Comparison of ENCODE assay signal across 1 cellular context in genomic region chr1:222465211-222466041, GRCh38.
A peak's percentile ranks its signal among the peaks of the same experiment; 100 is the strongest.
TF ChIP-seq lines count a peak whose summit lies in the region.

No MANE protein-coding gene starts in this region.

TF ChIP-seq in HepG2, 621 proteins besides CTCF, POLR2A, EP300 and RAD21 (continued from another document and continues in another):
- TF ChIP-seq ZBTB33 (CRISPR knock-in tag; IDR thresholded peaks at IDR 0.05) (peak; percentile 55), BORCS8-MEF2B (CRISPR knock-in tag; IDR thresholded peaks at IDR 0.05) (peak; percentile 81), LRRFIP1 (CRISPR knock-in tag; conservative IDR thresholded peaks at IDR 0.05) (no peak), ATAD3A (CRISPR knock-in tag; IDR thresholded peaks at IDR 0.05) (no peak), SAP130 (CRISPR knock-in tag; IDR thresholded peaks at IDR 0.05; ENCODE audit: low read depth) (peak; percentile 96), ESRRA (CRISPR knock-in tag; IDR thresholded peaks at IDR 0.05; ENCODE audit: low read depth) (peak; percentile 76; the same call in 1 of the 2 replicates), ZNF30 (CRISPR knock-in tag; IDR thresholded peaks at IDR 0.05) (no peak), NFE2L1 (CRISPR knock-in tag; IDR thresholded peaks at IDR 0.05; ENCODE audit: borderline replicate concordance) (no peak), TRAFD1 (CRISPR knock-in tag; IDR thresholded peaks at IDR 0.05; ENCODE audit: borderline replicate concordance) (no peak), JUNB (CRISPR knock-in tag; IDR thresholded peaks at IDR 0.05; ENCODE audit: borderline replicate concordance) (no peak), ZNF605 (CRISPR knock-in tag; IDR thresholded peaks at IDR 0.05) (peak; percentile 73), ZNF788 (CRISPR knock-in tag; IDR thresholded peaks at IDR 0.05; ENCODE audit: borderline replicate concordance) (peak; percentile 95; the same call in 1 of the 2 replicates), RFXANK (CRISPR knock-in tag; IDR thresholded peaks at IDR 0.05) (peak; percentile 53; the same call in 1 of the 2 replicates), THAP9 (CRISPR knock-in tag; IDR thresholded peaks at IDR 0.05; ENCODE audit: borderline replicate concordance) (peak; percentile 88; the same call in 1 of the 2 replicates), ZNF292 (CRISPR knock-in tag; IDR thresholded peaks at IDR 0.05; ENCODE audit: borderline replicate concordance, low read depth) (no peak), ZMYM4 (CRISPR knock-in tag; IDR thresholded peaks at IDR 0.05) (peak; percentile 92; the same call in 1 of the 2 replicates), KLF13 (CRISPR knock-in tag; IDR thresholded peaks at IDR 0.05) (no peak), RBM39 (IDR thresholded peaks at IDR 0.05; ENCODE audit: low read depth, low read length, poor library complexity, severe bottlenecking) (peak; percentile 91), ZBTB20 (CRISPR knock-in tag; IDR thresholded peaks at IDR 0.05; ENCODE audit: borderline replicate concordance, low read depth) (peak; percentile 70; the same call in 1 of the 2 replicates), BRF2 (CRISPR knock-in tag; IDR thresholded peaks at IDR 0.05) (no peak), TFE3 (CRISPR knock-in tag; IDR thresholded peaks at IDR 0.05) (peak; percentile 83), AGO1 (IDR thresholded peaks at IDR 0.05; ENCODE audit: low read depth, low read length, poor library complexity, severe bottlenecking) (no peak), ZNF414 (CRISPR knock-in tag; IDR thresholded peaks at IDR 0.05) (no peak), KLF15 (CRISPR knock-in tag; IDR thresholded peaks at IDR 0.05; ENCODE audit: borderline replicate concordance) (0 out of 2 replicates have a peak, but pooled peaks have one; percentile 14), ZNF580 (CRISPR knock-in tag; IDR thresholded peaks at IDR 0.05; ENCODE audit: borderline replicate concordance, low read depth) (peak; percentile 89), ZNF792 (CRISPR knock-in tag; IDR thresholded peaks at IDR 0.05) (peak; percentile 80; the same call in 1 of the 2 replicates), NCOA1 (CRISPR knock-in tag; IDR thresholded peaks at IDR 0.05) (no peak), ZNF564 (CRISPR knock-in tag; IDR thresholded peaks at IDR 0.05) (peak; percentile 90), PCBP2 (optimal IDR thresholded peaks at IDR 0.05; ENCODE audit: low read depth, low read length, poor library complexity, severe bottlenecking) (no peak), HMG20A (CRISPR knock-in tag; IDR thresholded peaks at IDR 0.05; ENCODE audit: borderline replicate concordance) (peak; percentile 43; the same call in 1 of the 2 replicates), ZBTB21 (CRISPR knock-in tag; IDR thresholded peaks at IDR 0.05) (no peak), CENPX (CRISPR knock-in tag; IDR thresholded peaks at IDR 0.05) (no peak), GPBP1L1 (CRISPR knock-in tag; IDR thresholded peaks at IDR 0.05) (no peak), GTF3A (CRISPR knock-in tag; conservative IDR thresholded peaks at IDR 0.05) (0 out of 2 replicates have a peak, but pooled peaks have one; percentile 76), SSRP1 (CRISPR knock-in tag; IDR thresholded peaks at IDR 0.05) (no peak), SMARCE1 (IDR thresholded peaks at IDR 0.05; ENCODE audit: borderline replicate concordance) (no peak), U2AF2 (IDR thresholded peaks at IDR 0.05; ENCODE audit: low read depth, low read length) (no peak), ZNF776 (CRISPR knock-in tag; IDR thresholded peaks at IDR 0.05) (0 out of 2 replicates have a peak, but pooled peaks have one; percentile 66), PPARG (CRISPR knock-in tag; conservative IDR thresholded peaks at IDR 0.05) (peak; percentile 75), REPIN1 (CRISPR knock-in tag; IDR thresholded peaks at IDR 0.05; ENCODE audit: borderline replicate concordance, low read depth) (peak; percentile 92), CC2D1A (CRISPR knock-in tag; IDR thresholded peaks at IDR 0.05) (0 out of 2 replicates have a peak, but pooled peaks have one; percentile 83), ZBTB42 (CRISPR knock-in tag; IDR thresholded peaks at IDR 0.05) (peak; percentile 61; the same call in 1 of the 2 replicates), ZNF264 (CRISPR knock-in tag; IDR thresholded peaks at IDR 0.05) (peak; percentile 79), IRF1 (CRISPR knock-in tag; IDR thresholded peaks at IDR 0.05; ENCODE audit: low read depth) (peak; percentile 80)
